ENCODE assay signal across 28 cellular contexts in the genomic region with DNA sequence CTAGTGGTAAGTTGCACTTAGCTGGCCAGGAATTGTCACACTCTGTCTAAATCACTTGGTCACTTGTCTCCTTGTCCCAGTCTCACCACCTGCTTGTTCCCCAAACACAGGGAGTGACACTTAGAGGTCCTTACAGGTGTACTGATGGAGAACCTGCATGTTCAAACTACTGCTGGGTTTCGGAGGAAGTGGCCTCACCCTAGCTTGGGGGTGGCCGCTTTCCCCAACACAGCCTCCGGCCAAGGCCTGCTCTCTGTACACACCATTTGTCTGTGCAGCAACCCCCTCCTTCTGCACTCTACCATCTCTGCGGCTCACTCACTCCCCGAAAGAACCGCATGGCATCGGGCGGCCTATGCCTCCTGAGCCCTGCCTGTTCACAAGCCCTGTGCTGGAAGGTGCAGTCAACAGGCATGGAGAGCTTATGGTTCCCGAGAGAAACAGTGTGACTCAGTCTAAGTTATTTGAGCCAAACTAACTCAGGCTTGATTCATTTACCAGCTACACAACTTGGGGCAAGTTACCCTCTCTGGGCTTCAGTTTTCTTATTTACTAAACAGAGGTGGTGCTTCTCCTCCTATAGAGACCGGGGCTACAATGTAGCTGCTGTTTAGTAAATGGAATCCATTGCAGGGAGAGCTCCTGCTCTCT. TPM values are rescaled to one million over a fixed set of nuclear protein-coding genes. Genes with fewer than 3 reads are reported as not detected.
"Had no signal": no experiment of that assay in that cellular context is flagged by ENCODE, and none has a peak within 500 bp of the region (broad histone marks: within the 10 kb centered on the region; RNA-seq: fewer than 3 reads in every experiment).

No MANE protein-coding gene starts in this region.

- H3K27ac Mint-ChIP-seq: activated B cell treated with CpG ODN at 0.5 μM for 24 hours; activated CD4-positive, alpha-beta T cell treated with anti-CD3 and anti-CD28 coated beads, Interleukin-2, amount 10 ng/mL, durations not matched to agents 24 days and 14 days; activated CD8-positive, alpha-beta memory T cell treated with anti-CD3 and anti-CD28 coated beads, Interleukin-2, amount 10 ng/mL, durations not matched to agents 7 days and 5 days; activated naive CD4-positive, alpha-beta T cell treated with anti-CD3 and anti-CD28 coated beads, Interleukin-2, amount 50 U/mL, for 24 hours; activated T-cell treated with anti-CD3 and anti-CD28 coated beads, Interleukin-2, amount 50 U/mL, for 24 hours; activated T-helper 1 cell treated with anti-CD3 and anti-CD28 coated beads, Interleukin-12 subunit alpha, Interleukin-12 subunit beta, Interleukin-2, Interleukin-4 antibody, amounts not matched to agents 30 ng/mL and 10 ng/mL and 1 ng/mL, durations not matched to agents 14 hours and 24 hours and 36 hours; T-cell had no signal

- H3K27me3 ChIP-seq: breast epithelium had no signal

- H3K36me3 Mint-ChIP-seq: activated CD8-positive, alpha-beta memory T cell treated with anti-CD3 and anti-CD28 coated beads, Interleukin-2, amount 10 ng/mL, durations not matched to agents 7 days and 5 days; activated naive CD4-positive, alpha-beta T cell treated with anti-CD3 and anti-CD28 coated beads, Interleukin-2, amount 50 U/mL, for 24 hours; T-cell had no signal

- H3K4me3 Mint-ChIP-seq: activated B cell treated with CpG ODN at 0.5 μM for 24 hours; activated CD4-positive, alpha-beta T cell treated with anti-CD3 and anti-CD28 coated beads, Interleukin-2, amount 10 ng/mL, durations not matched to agents 24 days and 14 days; activated CD8-positive, alpha-beta memory T cell treated with anti-CD3 and anti-CD28 coated beads, Interleukin-2, amount 10 ng/mL, durations not matched to agents 7 days and 5 days; activated naive CD4-positive, alpha-beta T cell treated with anti-CD3 and anti-CD28 coated beads, Interleukin-2, amount 50 U/mL, for 24 hours; activated T-cell treated with anti-CD3 and anti-CD28 coated beads, Interleukin-2, amount 50 U/mL, for 24 hours; activated T-helper 1 cell treated with anti-CD3 and anti-CD28 coated beads, Interleukin-12 subunit alpha, Interleukin-12 subunit beta, Interleukin-2, Interleukin-4 antibody, amounts not matched to agents 30 ng/mL and 10 ng/mL and 1 ng/mL, durations not matched to agents 14 hours and 24 hours and 36 hours; T-cell had no signal

- DNase-seq: activated B cell treated with CpG ODN at 0.5 μM for 24 hours; activated CD4-positive, alpha-beta T cell treated with anti-CD3 and anti-CD28 coated beads for 1 hour; activated CD4-positive, alpha-beta T cell treated with anti-CD3 and anti-CD28 coated beads, Interleukin-2, amount 10 ng/mL, durations not matched to agents 24 days and 14 days; activated CD4-positive, alpha-beta T cell treated with anti-CD3 and anti-CD28 coated beads, Interleukin-2, amount 50 U/mL, for 48 hours; activated effector memory CD4-positive, alpha-beta T cell treated with Interleukin-2 at 50 U/mL for 16 hours; activated naive CD4-positive, alpha-beta T cell; activated T-cell treated with anti-CD3 and anti-CD28 coated beads, Interleukin-2, amount 50 U/mL, for 24 hours; aorta; central memory CD4-positive, alpha-beta T cell; NCI-H1105; NCI-H1436; NCI-H187; NCI-H2081; NCI-H446; NCI-H774; T-cell; T1000 had no signal

- H3K4me3 ChIP-seq: breast epithelium, SK-N-MC had no signal

- H3K9me3 Mint-ChIP-seq: activated B cell treated with CpG ODN at 0.5 μM for 24 hours; activated CD4-positive, alpha-beta T cell treated with anti-CD3 and anti-CD28 coated beads, Interleukin-2, amount 10 ng/mL, durations not matched to agents 24 days and 14 days; activated naive CD4-positive, alpha-beta T cell treated with anti-CD3 and anti-CD28 coated beads, Interleukin-2, amount 50 U/mL, for 24 hours; activated T-cell treated with anti-CD3 and anti-CD28 coated beads, Interleukin-2, amount 50 U/mL, for 24 hours; activated T-helper 1 cell treated with anti-CD3 and anti-CD28 coated beads, Interleukin-12 subunit alpha, Interleukin-12 subunit beta, Interleukin-2, Interleukin-4 antibody, amounts not matched to agents 30 ng/mL and 10 ng/mL and 1 ng/mL, durations not matched to agents 14 hours and 24 hours and 36 hours; T-cell had no signal

- H3K27me3 Mint-ChIP-seq: activated B cell treated with CpG ODN at 0.5 μM for 24 hours had no signal

- H3K4me1 Mint-ChIP-seq: activated CD4-positive, alpha-beta T cell treated with anti-CD3 and anti-CD28 coated beads, Interleukin-2, amount 10 ng/mL, durations not matched to agents 24 days and 14 days; activated CD8-positive, alpha-beta memory T cell treated with anti-CD3 and anti-CD28 coated beads, Interleukin-2, amount 10 ng/mL, durations not matched to agents 7 days and 5 days; activated naive CD4-positive, alpha-beta T cell treated with anti-CD3 and anti-CD28 coated beads, Interleukin-2, amount 50 U/mL, for 24 hours; T-cell had no signal

- ATAC-seq: activated CD8-positive, alpha-beta memory T cell treated with anti-CD3 and anti-CD28 coated beads, Interleukin-2, amount 10 ng/mL, durations not matched to agents 7 days and 5 days; Panc1; Right ventricle myocardium inferior; T-cell had no signal

- H3K27ac ChIP-seq: breast epithelium, SK-N-MC had no signal

- H3K4me1 ChIP-seq: breast epithelium had no signal

- H3K9me3 ChIP-seq: breast epithelium had no signal

- H3K36me3 ChIP-seq: breast epithelium had no signal

RNA-seq across cellular contexts. Expression of a gene that starts 10.5 kb away (rescaled TPM):
- total RNA-seq: activated B cell treated with CpG ODN at 0.5 μM for 24 hours; activated CD4-positive, alpha-beta T cell treated with anti-CD3 and anti-CD28 coated beads, Interleukin-2, amount 10 ng/mL, durations not matched to agents 24 days and 14 days; activated CD8-positive, alpha-beta memory T cell treated with anti-CD3 and anti-CD28 coated beads, Interleukin-2, amount 10 ng/mL, durations not matched to agents 7 days and 5 days; activated T-helper 1 cell treated with anti-CD3 and anti-CD28 coated beads, Interleukin-12 subunit alpha, Interleukin-12 subunit beta, Interleukin-2, Interleukin-4 antibody, amounts not matched to agents 30 ng/mL and 10 ng/mL and 1 ng/mL, durations not matched to agents 14 hours and 24 hours and 36 hours; aorta; breast epithelium; chondrocyte; LHCN-M2; M059J; OCI-LY7; Right ventricle myocardium inferior; T-cell had no signal
- polyA plus RNA-seq: aorta had no signal

RNA-seq across cellular contexts. Expression of a gene that starts 12.9 kb away (rescaled TPM):
- total RNA-seq: activated B cell treated with CpG ODN at 0.5 μM for 24 hours; activated CD4-positive, alpha-beta T cell treated with anti-CD3 and anti-CD28 coated beads, Interleukin-2, amount 10 ng/mL, durations not matched to agents 24 days and 14 days; activated CD8-positive, alpha-beta memory T cell treated with anti-CD3 and anti-CD28 coated beads, Interleukin-2, amount 10 ng/mL, durations not matched to agents 7 days and 5 days; activated T-helper 1 cell treated with anti-CD3 and anti-CD28 coated beads, Interleukin-12 subunit alpha, Interleukin-12 subunit beta, Interleukin-2, Interleukin-4 antibody, amounts not matched to agents 30 ng/mL and 10 ng/mL and 1 ng/mL, durations not matched to agents 14 hours and 24 hours and 36 hours; aorta; breast epithelium; chondrocyte; LHCN-M2; M059J; OCI-LY7; Right ventricle myocardium inferior; T-cell had no signal
- polyA plus RNA-seq: aorta had no signal

RNA-seq across cellular contexts. Expression of a gene that starts 24.0 kb away (rescaled TPM):
- total RNA-seq: activated B cell treated with CpG ODN at 0.5 μM for 24 hours; activated CD4-positive, alpha-beta T cell treated with anti-CD3 and anti-CD28 coated beads, Interleukin-2, amount 10 ng/mL, durations not matched to agents 24 days and 14 days; activated CD8-positive, alpha-beta memory T cell treated with anti-CD3 and anti-CD28 coated beads, Interleukin-2, amount 10 ng/mL, durations not matched to agents 7 days and 5 days; activated T-helper 1 cell treated with anti-CD3 and anti-CD28 coated beads, Interleukin-12 subunit alpha, Interleukin-12 subunit beta, Interleukin-2, Interleukin-4 antibody, amounts not matched to agents 30 ng/mL and 10 ng/mL and 1 ng/mL, durations not matched to agents 14 hours and 24 hours and 36 hours; aorta; breast epithelium; chondrocyte; LHCN-M2; M059J; OCI-LY7; Right ventricle myocardium inferior; T-cell had no signal
- polyA plus RNA-seq: aorta had no signal

RNA-seq across cellular contexts. Expression of a gene that starts 41.6 kb away (rescaled TPM):
- total RNA-seq: activated B cell treated with CpG ODN at 0.5 μM for 24 hours; activated CD4-positive, alpha-beta T cell treated with anti-CD3 and anti-CD28 coated beads, Interleukin-2, amount 10 ng/mL, durations not matched to agents 24 days and 14 days; activated CD8-positive, alpha-beta memory T cell treated with anti-CD3 and anti-CD28 coated beads, Interleukin-2, amount 10 ng/mL, durations not matched to agents 7 days and 5 days; activated T-helper 1 cell treated with anti-CD3 and anti-CD28 coated beads, Interleukin-12 subunit alpha, Interleukin-12 subunit beta, Interleukin-2, Interleukin-4 antibody, amounts not matched to agents 30 ng/mL and 10 ng/mL and 1 ng/mL, durations not matched to agents 14 hours and 24 hours and 36 hours; breast epithelium; chondrocyte; LHCN-M2; M059J; OCI-LY7; Right ventricle myocardium inferior; T-cell had no signal

RNA-seq across cellular contexts. Expression of a gene that starts 51.6 kb away (rescaled TPM):
- total RNA-seq: activated B cell treated with CpG ODN at 0.5 μM for 24 hours; activated CD4-positive, alpha-beta T cell treated with anti-CD3 and anti-CD28 coated beads, Interleukin-2, amount 10 ng/mL, durations not matched to agents 24 days and 14 days; activated CD8-positive, alpha-beta memory T cell treated with anti-CD3 and anti-CD28 coated beads, Interleukin-2, amount 10 ng/mL, durations not matched to agents 7 days and 5 days; activated T-helper 1 cell treated with anti-CD3 and anti-CD28 coated beads, Interleukin-12 subunit alpha, Interleukin-12 subunit beta, Interleukin-2, Interleukin-4 antibody, amounts not matched to agents 30 ng/mL and 10 ng/mL and 1 ng/mL, durations not matched to agents 14 hours and 24 hours and 36 hours; aorta; breast epithelium; chondrocyte; LHCN-M2; M059J; OCI-LY7; Right ventricle myocardium inferior; T-cell had no signal
